In the genomic region with DNA sequence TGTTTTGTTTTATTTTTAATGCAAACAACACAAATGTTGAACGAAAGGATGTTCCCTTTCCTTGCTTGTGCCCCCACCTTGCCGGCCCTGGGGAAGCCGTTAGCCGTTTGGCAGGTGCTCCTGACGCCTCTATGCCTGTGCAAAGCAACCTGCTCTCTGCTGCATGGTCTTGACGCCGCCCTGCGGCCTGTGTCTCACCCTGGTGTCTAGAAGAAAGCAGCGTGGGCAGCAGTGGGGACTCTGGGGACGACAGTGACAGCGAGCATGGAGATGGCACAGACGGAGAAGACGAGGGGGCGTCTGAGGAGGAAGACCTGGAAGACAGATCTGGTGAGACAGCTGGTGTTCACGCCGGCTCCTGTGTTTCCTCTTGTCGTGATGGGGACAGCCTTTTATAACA, we compare ENCODE assay signal across 1 cellular context.
TF ChIP-seq lines count a peak whose summit lies in the region.

No MANE protein-coding gene starts in this region.

TF ChIP-seq in GM23338, 12 proteins besides CTCF, POLR2A, EP300 and RAD21 (continued from another document):
- TF ChIP-seq, protein P1, sequence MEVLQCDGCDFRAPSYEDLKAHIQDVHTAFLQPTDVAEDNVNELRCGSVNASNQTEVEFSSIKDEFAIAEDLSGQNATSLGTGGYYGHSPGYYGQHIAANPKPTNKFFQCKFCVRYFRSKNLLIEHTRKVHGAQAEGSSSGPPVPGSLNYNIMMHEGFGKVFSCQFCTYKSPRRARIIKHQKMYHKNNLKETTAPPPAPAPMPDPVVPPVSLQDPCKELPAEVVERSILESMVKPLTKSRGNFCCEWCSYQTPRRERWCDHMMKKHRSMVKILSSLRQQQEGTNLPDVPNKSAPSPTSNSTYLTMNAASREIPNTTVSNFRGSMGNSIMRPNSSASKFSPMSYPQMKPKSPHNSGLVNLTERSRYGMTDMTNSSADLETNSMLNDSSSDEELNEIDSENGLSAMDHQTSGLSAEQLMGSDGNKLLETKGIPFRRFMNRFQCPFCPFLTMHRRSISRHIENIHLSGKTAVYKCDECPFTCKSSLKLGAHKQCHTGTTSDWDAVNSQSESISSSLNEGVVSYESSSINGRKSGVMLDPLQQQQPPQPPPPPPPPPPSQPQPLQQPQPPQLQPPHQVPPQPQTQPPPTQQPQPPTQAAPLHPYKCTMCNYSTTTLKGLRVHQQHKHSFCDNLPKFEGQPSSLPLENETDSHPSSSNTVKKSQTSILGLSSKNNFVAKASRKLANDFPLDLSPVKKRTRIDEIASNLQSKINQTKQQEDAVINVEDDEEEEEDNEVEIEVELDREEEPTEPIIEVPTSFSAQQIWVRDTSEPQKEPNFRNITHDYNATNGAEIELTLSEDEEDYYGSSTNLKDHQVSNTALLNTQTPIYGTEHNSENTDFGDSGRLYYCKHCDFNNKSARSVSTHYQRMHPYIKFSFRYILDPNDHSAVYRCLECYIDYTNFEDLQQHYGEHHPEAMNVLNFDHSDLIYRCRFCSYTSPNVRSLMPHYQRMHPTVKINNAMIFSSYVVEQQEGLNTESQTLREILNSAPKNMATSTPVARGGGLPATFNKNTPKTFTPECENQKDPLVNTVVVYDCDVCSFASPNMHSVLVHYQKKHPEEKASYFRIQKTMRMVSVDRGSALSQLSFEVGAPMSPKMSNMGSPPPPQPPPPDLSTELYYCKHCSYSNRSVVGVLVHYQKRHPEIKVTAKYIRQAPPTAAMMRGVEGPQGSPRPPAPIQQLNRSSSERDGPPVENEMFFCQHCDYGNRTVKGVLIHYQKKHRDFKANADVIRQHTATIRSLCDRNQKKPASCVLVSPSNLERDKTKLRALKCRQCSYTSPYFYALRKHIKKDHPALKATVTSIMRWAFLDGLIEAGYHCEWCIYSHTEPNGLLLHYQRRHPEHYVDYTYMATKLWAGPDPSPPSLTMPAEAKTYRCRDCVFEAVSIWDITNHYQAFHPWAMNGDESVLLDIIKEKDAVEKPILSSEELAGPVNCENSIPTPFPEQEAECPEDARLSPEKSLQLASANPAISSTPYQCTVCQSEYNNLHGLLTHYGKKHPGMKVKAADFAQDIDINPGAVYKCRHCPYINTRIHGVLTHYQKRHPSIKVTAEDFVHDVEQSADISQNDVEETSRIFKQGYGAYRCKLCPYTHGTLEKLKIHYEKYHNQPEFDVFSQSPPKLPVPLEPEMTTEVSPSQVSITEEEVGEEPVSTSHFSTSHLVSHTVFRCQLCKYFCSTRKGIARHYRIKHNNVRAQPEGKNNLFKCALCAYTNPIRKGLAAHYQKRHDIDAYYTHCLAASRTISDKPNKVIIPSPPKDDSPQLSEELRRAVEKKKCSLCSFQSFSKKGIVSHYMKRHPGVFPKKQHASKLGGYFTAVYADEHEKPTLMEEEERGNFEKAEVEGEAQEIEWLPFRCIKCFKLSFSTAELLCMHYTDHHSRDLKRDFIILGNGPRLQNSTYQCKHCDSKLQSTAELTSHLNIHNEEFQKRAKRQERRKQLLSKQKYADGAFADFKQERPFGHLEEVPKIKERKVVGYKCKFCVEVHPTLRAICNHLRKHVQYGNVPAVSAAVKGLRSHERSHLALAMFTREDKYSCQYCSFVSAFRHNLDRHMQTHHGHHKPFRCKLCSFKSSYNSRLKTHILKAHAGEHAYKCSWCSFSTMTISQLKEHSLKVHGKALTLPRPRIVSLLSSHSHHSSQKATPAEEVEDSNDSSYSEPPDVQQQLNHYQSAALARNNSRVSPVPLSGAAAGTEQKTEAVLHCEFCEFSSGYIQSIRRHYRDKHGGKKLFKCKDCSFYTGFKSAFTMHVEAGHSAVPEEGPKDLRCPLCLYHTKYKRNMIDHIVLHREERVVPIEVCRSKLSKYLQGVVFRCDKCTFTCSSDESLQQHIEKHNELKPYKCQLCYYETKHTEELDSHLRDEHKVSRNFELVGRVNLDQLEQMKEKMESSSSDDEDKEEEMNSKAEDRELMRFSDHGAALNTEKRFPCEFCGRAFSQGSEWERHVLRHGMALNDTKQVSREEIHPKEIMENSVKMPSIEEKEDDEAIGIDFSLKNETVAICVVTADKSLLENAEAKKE (CRISPR knock-in tag; IDR thresholded peaks at IDR 0.05): no peak
- TF ChIP-seq, protein P2, sequence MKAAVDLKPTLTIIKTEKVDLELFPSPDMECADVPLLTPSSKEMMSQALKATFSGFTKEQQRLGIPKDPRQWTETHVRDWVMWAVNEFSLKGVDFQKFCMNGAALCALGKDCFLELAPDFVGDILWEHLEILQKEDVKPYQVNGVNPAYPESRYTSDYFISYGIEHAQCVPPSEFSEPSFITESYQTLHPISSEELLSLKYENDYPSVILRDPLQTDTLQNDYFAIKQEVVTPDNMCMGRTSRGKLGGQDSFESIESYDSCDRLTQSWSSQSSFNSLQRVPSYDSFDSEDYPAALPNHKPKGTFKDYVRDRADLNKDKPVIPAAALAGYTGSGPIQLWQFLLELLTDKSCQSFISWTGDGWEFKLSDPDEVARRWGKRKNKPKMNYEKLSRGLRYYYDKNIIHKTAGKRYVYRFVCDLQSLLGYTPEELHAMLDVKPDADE (IDR thresholded peaks at IDR 0.05): no peak
- no peak for TF ChIP-seq POLR2AphosphoS5 (IDR thresholded peaks at IDR 0.05; ENCODE audit: low read depth)
- no peak for TF ChIP-seq ZNF331 (CRISPR knock-in tag; IDR thresholded peaks at IDR 0.05; ENCODE audit: low read depth)
- no peak for TF ChIP-seq EZH2 (IDR thresholded peaks at IDR 0.05; ENCODE audit: low read depth, unreplicated experiment)
- TF ChIP-seq NANOG (IDR thresholded peaks at IDR 0.05; ENCODE audit: borderline replicate concordance): no peak
- TF ChIP-seq ZNF114 (CRISPR knock-in tag; IDR thresholded peaks at IDR 0.05): no peak
- TF ChIP-seq EZH2phosphoT487 (IDR thresholded peaks at IDR 0.05; ENCODE audit: unreplicated experiment): no peak
- TF ChIP-seq CREB1 (CRISPR knock-in tag; IDR thresholded peaks at IDR 0.05; ENCODE audit: low read depth): no peak
